Comparison of ENCODE assay signal across 2 cellular contexts in genomic region chr11:117177534-117178209, GRCh38.
TF ChIP-seq lines count a peak whose summit lies in the region.

No MANE protein-coding gene starts in this region.

TF ChIP-seq in GM12878, 131 proteins besides CTCF, POLR2A, EP300 and RAD21:
- TF ChIP-seq LARP7 (IDR thresholded peaks at IDR 0.05): no peak

TF ChIP-seq in liver, 16 proteins besides CTCF, POLR2A, EP300 and RAD21:
- no peak for TF ChIP-seq GABPA (IDR thresholded peaks at IDR 0.05 in 1 of 2, conservative IDR thresholded peaks at IDR 0.05 in 1 of 2)
- no peak for TF ChIP-seq FOXA2 (IDR thresholded peaks at IDR 0.05)
- TF ChIP-seq SP1 (IDR thresholded peaks at IDR 0.05): no peak
- TF ChIP-seq HNF4A (conservative IDR thresholded peaks at IDR 0.05): no peak
